Comparison of ENCODE assay signal across 20 cellular contexts in the genomic region with DNA sequence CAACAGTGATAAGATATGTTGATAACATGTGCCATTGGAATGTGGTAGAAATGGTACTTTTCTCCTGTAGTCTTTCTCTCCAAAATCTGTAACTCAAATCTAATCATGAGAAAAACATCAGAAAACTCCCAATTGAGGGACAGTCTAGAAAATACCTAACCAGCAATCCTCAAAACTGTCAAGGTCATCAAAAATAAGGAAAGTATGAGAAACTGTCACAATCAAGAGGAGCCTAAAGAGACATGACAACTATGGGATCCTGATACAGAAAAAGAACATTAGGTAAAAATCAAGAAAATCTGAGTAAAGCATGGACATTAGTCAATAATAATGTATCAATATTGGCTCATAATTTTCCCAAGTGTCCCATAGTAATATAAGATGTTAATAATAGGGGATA.
DNase-seq lines count a peak whose midpoint lies in the region; ATAC-seq, FAIRE-seq and TF ChIP-seq lines count a peak whose summit lies in the region.
"Had no signal": no experiment of that assay in that cellular context is flagged by ENCODE, and none has a peak within 500 bp of the region (broad histone marks: within the 10 kb centered on the region; RNA-seq: fewer than 3 reads in every experiment).

No MANE protein-coding gene starts in this region.

- CTCF ChIA-PET in HepG2 (lab: Yijun Ruan, JAX; ENCODE audit: low intra/inter-chr PET ratio, low total read pairs), result no interaction called here
- CTCF ChIA-PET in IMR-90 (lab: Yijun Ruan, JAX), result no interaction called here

- H2BK120ac ChIP-seq in IMR-90 (ENCODE audit: low read depth, low read length), result no peak overlapping the region

- H3K36me3 ChIP-seq in HepG2 (replicated peaks in 1 of 2; ENCODE audit: control insufficient read depth in 1 of 2, insufficient read depth in 2 of 2, low read length in 2 of 2) (no peaks in the 10 kb centered on the region), right lobe of liver (no peaks in the 10 kb centered on the region), IMR-90 (ENCODE audit: control insufficient read depth, insufficient read depth, low read length) (no peaks in the 10 kb centered on the region)
- H3K36me3 ChIP-seq: BE2C, BLaER1 had no signal

- H3K27me3 ChIP-seq in HepG2 (ENCODE audit: control insufficient read depth in 1 of 2, insufficient read depth in 2 of 2, low read length in 2 of 2), result no peaks in the 10 kb centered on the region
- H3K27me3 ChIP-seq in right lobe of liver, result no peaks in the 10 kb centered on the region
- no peaks in the 10 kb centered on the region for H3K27me3 ChIP-seq in IMR-90 (ENCODE audit: control insufficient read depth, insufficient read depth, low read length)
- H3K27me3 ChIP-seq: BE2C had no signal

- H3K9me1 ChIP-seq in IMR-90 (ENCODE audit: insufficient read depth, low read length), result no peaks in the 10 kb centered on the region

- no peak overlapping the region for H2BK15ac ChIP-seq in IMR-90 (ENCODE audit: low read depth, low read length)

- DNase-seq in HepG2 (ENCODE audit: low spot score) (no peak), right lobe of liver (no peak), IMR-90 (no peak), NOMO-1 treated with DMSO at 0.1 percent for 48 hours (lab: John Stamatoyannopoulos, UW; ENCODE audit: unreplicated experiment) (no peak)
- DNase-seq in stimulated activated naive CD4-positive, alpha-beta T cell (lab: John Stamatoyannopoulos, UW), result no peak
- DNase-seq: ACHN; BE2C; C1 segment of cervical spinal cord; CD4-positive, alpha-beta memory T cell; CD4-positive, CD25-positive, alpha-beta regulatory T cell; CD8-positive, alpha-beta memory T cell; COR-L47; DMS79 treated with DMSO at 0.1 percent for 48 hours; GF-D8 had no signal

- H3K4me1 ChIP-seq in HepG2 (ENCODE audit: insufficient read depth, low read length), result no peaks in the 10 kb centered on the region
- no peaks in the 10 kb centered on the region for H3K4me1 ChIP-seq in right lobe of liver
- H3K4me1 ChIP-seq in IMR-90 (ENCODE audit: control insufficient read depth, insufficient read depth, low read length), result no peaks in the 10 kb centered on the region
- H3K4me1 ChIP-seq: BE2C, BLaER1 had no signal

- TF ChIP-seq RAD21 in HepG2 (CRISPR knock-in tag; IDR thresholded peaks at IDR 0.05) (no peak), IMR-90 (IDR thresholded peaks at IDR 0.05; ENCODE audit: low read length) (no peak)

- H3K4me3 ChIP-seq in HepG2 (replicated peaks in 1 of 3; ENCODE audit: insufficient read depth in 1 of 3, low read depth in 2 of 3, low read length in 3 of 3) (no peak overlapping the region), right lobe of liver (no peak overlapping the region), IMR-90 (ENCODE audit: insufficient read depth, low read depth, low read length) (no peak overlapping the region)
- H3K4me3 ChIP-seq: BLaER1 had no signal

- H3K56ac ChIP-seq in IMR-90 (ENCODE audit: extremely low read depth, insufficient read depth, low read length), result no peak overlapping the region

- POLR2A ChIA-PET in HepG2 (lab: Yijun Ruan, JAX) (no interaction called here), IMR-90 (lab: Charles Lee; ENCODE audit: unreplicated experiment) (interaction anchor here (0.6 kb wide), 1 partner anchor 1154 kb away, joined by 18 read pairs; no protein-coding TSS in a partner anchor)

- no peak overlapping the region for H2BK20ac ChIP-seq in IMR-90 (ENCODE audit: low read depth, low read length)

- no peak overlapping the region for H3K9ac ChIP-seq in HepG2 (ENCODE audit: insufficient read depth, low read depth, low read length)
- H3K9ac ChIP-seq in IMR-90 (ENCODE audit: low read depth, low read length), result no peak overlapping the region
- H3K9ac ChIP-seq: BLaER1 had no signal

- TF ChIP-seq CTCF in HepG2 (CRISPR knock-in tag; IDR thresholded peaks at IDR 0.05) (no peak), right lobe of liver (IDR thresholded peaks at IDR 0.05) (no peak), IMR-90 (conservative IDR thresholded peaks at IDR 0.05; ENCODE audit: low read depth, low read length) (no peak)

- H4K8ac ChIP-seq in IMR-90 (ENCODE audit: low read depth in 2 of 2, low read length in 2 of 2), result no peak overlapping the region

- no peak overlapping the region for H2AK5ac ChIP-seq in IMR-90 (ENCODE audit: low read depth, low read length)

- H3K9me3 ChIP-seq in HepG2 (ENCODE audit: low read length) (no peaks in the 10 kb centered on the region), right lobe of liver (no peaks in the 10 kb centered on the region), IMR-90 (ENCODE audit: control insufficient read depth, insufficient read depth, low read length) (no peaks in the 10 kb centered on the region)
- H3K9me3 ChIP-seq: BE2C, BLaER1 had no signal

- no peak overlapping the region for H3K23ac ChIP-seq in IMR-90 (ENCODE audit: low read depth, low read length)

- no peak overlapping the region for H2AFZ ChIP-seq in HepG2 (ENCODE audit: low read length)
- no peak overlapping the region for H2AFZ ChIP-seq in IMR-90 (replicated peaks; ENCODE audit: low read length, poor library complexity)

- in situ Hi-C loops in HepG2 (cut with HindIII; ENCODE audit: extremely low pct_ligation_motif_present, low pct_unique_long_range_greater_than_20kb) (no loop called here), IMR-90 (cut with MboI; ENCODE audit: low sequenced_read_pairs) (no loop called here)

- no peaks in the 10 kb centered on the region for H3K79me2 ChIP-seq in HepG2 (ENCODE audit: insufficient read depth, low read length)

- no peak overlapping the region for H3K18ac ChIP-seq in IMR-90 (ENCODE audit: low read depth, low read length)

- no peak overlapping the region for H3K14ac ChIP-seq in IMR-90 (replicated peaks; ENCODE audit: low read depth, low read length)

- BruUV-seq in HepG2 (replicated peaks; lab: Mats Ljungman, UMichigan) (no TSS peak), IMR-90 (replicated peaks; lab: Mats Ljungman, UMichigan) (no TSS peak)

- no peak overlapping the region for H4K5ac ChIP-seq in IMR-90 (ENCODE audit: low read depth, low read length)

- H3K4me2 ChIP-seq in HepG2 (ENCODE audit: low read depth, low read length), result no peak overlapping the region
- no peak overlapping the region for H3K4me2 ChIP-seq in IMR-90 (ENCODE audit: low read depth, low read length)
- H3K4me2 ChIP-seq: BLaER1 had no signal

- intact Hi-C loops in HepG2 (cut with micrococcal nuclease; ENCODE audit: unreplicated experiment) (no loop called here), right lobe of liver (cut with DNase I) (no loop called here), IMR-90 (cut with micrococcal nuclease) (no loop called here)

- H3K79me1 ChIP-seq in IMR-90 (ENCODE audit: low read depth in 1 of 2, low read length in 2 of 2), result no peaks in the 10 kb centered on the region

- FAIRE-seq in HepG2 (lab: Jason Lieb, UNC) (no peak), colon (lab: Jason Lieb, UNC) (peak; percentile 38)
- FAIRE-seq: G401.6, GM12891 had no signal

- H3K4ac ChIP-seq in IMR-90 (ENCODE audit: low read depth, low read length), result no peak overlapping the region

- TF ChIP-seq EP300 in HepG2 (IDR thresholded peaks at IDR 0.05; ENCODE audit: low read depth in 2 of 2, low read length in 2 of 2) (no peak), HepG2 (CRISPR knock-in tag; IDR thresholded peaks at IDR 0.05; ENCODE audit: borderline replicate concordance) (no peak)

- TF ChIP-seq POLR2A in HepG2 (IDR thresholded peaks at IDR 0.05; ENCODE audit: insufficient read depth in 1 of 2, low read depth in 2 of 2, low read length in 2 of 2), result no peak
- TF ChIP-seq POLR2A in right lobe of liver (IDR thresholded peaks at IDR 0.05), result no peak
- TF ChIP-seq POLR2A in IMR-90 (IDR thresholded peaks at IDR 0.05; ENCODE audit: low read depth, low read length), result no peak

- dilution Hi-C loops in IMR-90 (cut with HindIII; ENCODE audit: low sequenced_read_pairs, unreplicated experiment), result no loop called here

- no peak overlapping the region for H2BK5ac ChIP-seq in IMR-90 (ENCODE audit: low read depth, low read length, poor library complexity, severe bottlenecking)

- no peak for ATAC-seq in HepG2
- ATAC-seq in right lobe of liver, result no peak
- no peak for ATAC-seq in IMR-90 (ENCODE audit: low read depth)
- ATAC-seq in GM21619 (IDR thresholded peaks at IDR 0.05; ENCODE audit: unreplicated experiment), result no peak

- H4K91ac ChIP-seq in IMR-90 (ENCODE audit: insufficient read depth, low read depth, low read length), result no peak overlapping the region

- H2AK9ac ChIP-seq in IMR-90 (replicated peaks; ENCODE audit: low read depth, low read length, poor library complexity), result no peak overlapping the region

- H3K27ac ChIP-seq in HepG2 (ENCODE audit: extremely low read length, insufficient read depth, low read length) (no peak overlapping the region), right lobe of liver (no peak overlapping the region), IMR-90 (ENCODE audit: insufficient read depth, low read length) (no peak overlapping the region)
- H3K27ac ChIP-seq: 22Rv1, BLaER1 had no signal

- H4K20me1 ChIP-seq in HepG2 (ENCODE audit: insufficient read depth, low read length) (no peaks in the 10 kb centered on the region), IMR-90 (ENCODE audit: insufficient read depth, low read length) (no peaks in the 10 kb centered on the region)
- H4K20me1 ChIP-seq: BLaER1 had no signal

TF ChIP-seq in HepG2, 621 proteins besides CTCF, POLR2A, EP300 and RAD21:
- no peak for TF ChIP-seq ZNF776 (CRISPR knock-in tag; IDR thresholded peaks at IDR 0.05)
- peak in 1 of 2 experiments; percentile 67; a peak in 3 of 4 replicates for TF ChIP-seq MAFK (conservative IDR thresholded peaks at IDR 0.05 in 1 of 2, IDR thresholded peaks at IDR 0.05 in 1 of 2; ENCODE audit: low read length in 2 of 2)
- no peak for TF ChIP-seq ERF (CRISPR knock-in tag; IDR thresholded peaks at IDR 0.05)
- peak; percentile 61 for TF ChIP-seq MAFF (IDR thresholded peaks at IDR 0.05; ENCODE audit: low read depth, low read length)
- TF ChIP-seq MTF1 (CRISPR knock-in tag; IDR thresholded peaks at IDR 0.05), result no peak

TF ChIP-seq in IMR-90, 13 proteins besides CTCF, POLR2A, EP300 and RAD21 (continues in another document):
- no peak for TF ChIP-seq CHD1 (IDR thresholded peaks at IDR 0.05; ENCODE audit: low read depth, low read length)
- TF ChIP-seq MAZ (IDR thresholded peaks at IDR 0.05; ENCODE audit: borderline replicate concordance, low read depth, low read length), result no peak
- no peak for TF ChIP-seq BHLHE40 (IDR thresholded peaks at IDR 0.05; ENCODE audit: low read depth, low read length)
- TF ChIP-seq, protein P1, sequence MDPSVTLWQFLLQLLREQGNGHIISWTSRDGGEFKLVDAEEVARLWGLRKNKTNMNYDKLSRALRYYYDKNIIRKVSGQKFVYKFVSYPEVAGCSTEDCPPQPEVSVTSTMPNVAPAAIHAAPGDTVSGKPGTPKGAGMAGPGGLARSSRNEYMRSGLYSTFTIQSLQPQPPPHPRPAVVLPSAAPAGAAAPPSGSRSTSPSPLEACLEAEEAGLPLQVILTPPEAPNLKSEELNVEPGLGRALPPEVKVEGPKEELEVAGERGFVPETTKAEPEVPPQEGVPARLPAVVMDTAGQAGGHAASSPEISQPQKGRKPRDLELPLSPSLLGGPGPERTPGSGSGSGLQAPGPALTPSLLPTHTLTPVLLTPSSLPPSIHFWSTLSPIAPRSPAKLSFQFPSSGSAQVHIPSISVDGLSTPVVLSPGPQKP (IDR thresholded peaks at IDR 0.05; ENCODE audit: borderline replicate concordance, low read depth, low read length), result no peak
- no peak for TF ChIP-seq RFX5 (IDR thresholded peaks at IDR 0.05; ENCODE audit: low read depth, low read length)
- no peak for TF ChIP-seq FOS (IDR thresholded peaks at IDR 0.05; ENCODE audit: low read depth, low read length)
- no peak for TF ChIP-seq NFE2L2 (IDR thresholded peaks at IDR 0.05; ENCODE audit: low read depth, low read length)
